15 cellular contexts compared by ENCODE assay signal in genomic region chr10:18279202-18279601, GRCh38.
DNase-seq lines count a peak whose midpoint lies in the region; ATAC-seq and TF ChIP-seq lines count a peak whose summit lies in the region.
"Had no signal": no experiment of that assay in that cellular context is flagged by ENCODE, and none has a peak within 500 bp of the region (broad histone marks: within the 10 kb centered on the region; RNA-seq: fewer than 3 reads in every experiment).

No MANE protein-coding gene starts in this region.

- H3K9me3 ChIP-seq in SK-N-SH (no peaks in the 10 kb centered on the region), body of pancreas (no peaks in the 10 kb centered on the region)
- H3K9me3 ChIP-seq: suprapubic skin had no signal

- H3F3A ChIP-seq in SK-N-SH (replicated peaks; ENCODE audit: insufficient read depth): no peaks in the 10 kb centered on the region

- H3K36me3 ChIP-seq in SK-N-SH (replicated peaks in 1 of 2; ENCODE audit: control insufficient read depth in 1 of 2, insufficient read depth in 2 of 2, low read length in 1 of 2): no peaks in the 10 kb centered on the region
- H3K36me3 ChIP-seq in body of pancreas (replicated peaks in 1 of 2; ENCODE audit: insufficient read depth in 1 of 2, low read depth in 2 of 2): no peaks in the 10 kb centered on the region
- H3K36me3 ChIP-seq: suprapubic skin had no signal

- no peak for TF ChIP-seq RAD21 in SK-N-SH (IDR thresholded peaks at IDR 0.05; ENCODE audit: low read length)

- H3K27me3 ChIP-seq in SK-N-SH (ENCODE audit: insufficient read depth) (no peaks in the 10 kb centered on the region), body of pancreas (no peaks in the 10 kb centered on the region)
- H3K27me3 ChIP-seq: suprapubic skin had no signal

- TF ChIP-seq CTCF in SK-N-SH (IDR thresholded peaks at IDR 0.05) (no peak), fibroblast of pulmonary artery (IDR thresholded peaks at IDR 0.05; ENCODE audit: low read length, missing control alignments) (no peak), body of pancreas (IDR thresholded peaks at IDR 0.05) (no peak)

- ATAC-seq in HG03196 (IDR thresholded peaks at IDR 0.05; ENCODE audit: unreplicated experiment) (no peak), body of pancreas (no peak)
- ATAC-seq: activated T-cell treated with anti-CD3 and anti-CD28 coated beads, Interleukin-2, amount 50 U/mL, for 4 hours; GM23338 had no signal

- no peaks in the 10 kb centered on the region for H3K9me2 ChIP-seq in SK-N-SH

- POLR2A ChIA-PET in SK-N-SH (lab: Yijun Ruan, JAX): no interaction called here

- WGBS in SK-N-SH (ENCODE audit: low lambda C conversion rate): 18% methylated on average over 4 of the region's 4 CpGs
- WGBS in body of pancreas, 2 donors: 56 to 59% methylated on average over 4 of the region's 4 CpGs

- CTCF ChIA-PET in SK-N-SH (lab: Yijun Ruan, JAX): no interaction called here

- no peak overlapping the region for H3K9ac ChIP-seq in SK-N-SH

- no peaks in the 10 kb centered on the region for H3K79me2 ChIP-seq in SK-N-SH (ENCODE audit: insufficient read depth)

- DNase-seq in A172 (ENCODE audit: low spot score): peak; percentile 54
- peak; percentile 63 for DNase-seq in HCEC 1CT
- no peak for DNase-seq in SK-N-SH
- peak; percentile 37 for DNase-seq in fibroblast of pulmonary artery (ENCODE audit: low read depth)
- DNase-seq in NCI-H2107 (lab: John Stamatoyannopoulos, UW): no peak
- no peak for DNase-seq in activated gamma-delta T cell treated with Interleukin-2 at 50 U/mL for 16 hours
- DNase-seq in body of pancreas: no peak
- DNase-seq: activated T-cell treated with anti-CD3 and anti-CD28 coated beads, Interleukin-2, amount 50 U/mL, for 4 hours; natural killer cell; NCI-H1436; NCI-H345 had no signal

- no peak overlapping the region for H2AFZ ChIP-seq in SK-N-SH (ENCODE audit: low read depth)
- H2AFZ ChIP-seq: GM23338 had no signal

- no peaks in the 10 kb centered on the region for H3K4me1 ChIP-seq in SK-N-SH (ENCODE audit: control insufficient read depth in 1 of 2, insufficient read depth in 2 of 2, low read depth in 1 of 2, low read length in 1 of 2)
- H3K4me1 ChIP-seq in body of pancreas: no peaks in the 10 kb centered on the region
- H3K4me1 ChIP-seq: suprapubic skin had no signal

- no peaks in the 10 kb centered on the region for H4K20me1 ChIP-seq in SK-N-SH (ENCODE audit: insufficient read depth)

- intact Hi-C loops in body of pancreas (cut with DNase I): no loop called here

- no peak for TF ChIP-seq POLR2A in body of pancreas (IDR thresholded peaks at IDR 0.05)

- H3K4me3 ChIP-seq in SK-N-SH (ENCODE audit: low read depth in 2 of 2, low read length in 1 of 2) (no peak overlapping the region), fibroblast of pulmonary artery (replicated peaks; ENCODE audit: low read depth, low read length) (no peak overlapping the region), body of pancreas (no peak overlapping the region)
- H3K4me3 ChIP-seq: GM23338, suprapubic skin had no signal

- no peak overlapping the region for H3K27ac ChIP-seq in SK-N-SH (ENCODE audit: low read depth in 2 of 2, low read length in 1 of 2)
- no peak overlapping the region for H3K27ac ChIP-seq in body of pancreas
- H3K27ac ChIP-seq: epithelial cell of prostate, suprapubic skin had no signal

- H3K4me2 ChIP-seq in SK-N-SH: no peak overlapping the region
- H3K4me2 ChIP-seq: GM23338 had no signal

- no peak for TF ChIP-seq EP300 in SK-N-SH (IDR thresholded peaks at IDR 0.05; ENCODE audit: borderline replicate concordance in 1 of 2, low read depth in 1 of 2, low read length in 1 of 2)

TF ChIP-seq in SK-N-SH, 30 proteins besides CTCF, POLR2A, EP300 and RAD21:
- no peak for TF ChIP-seq NFIC (IDR thresholded peaks at IDR 0.05; ENCODE audit: borderline replicate concordance)
- peak; percentile 23; the same call in 1 of the 2 replicates for TF ChIP-seq TCF12 (IDR thresholded peaks at IDR 0.05)
- TF ChIP-seq PBX3 (IDR thresholded peaks at IDR 0.05): peak; percentile 22; the same call in 1 of the 2 replicates
- TF ChIP-seq ZBTB33 (IDR thresholded peaks at IDR 0.05; ENCODE audit: borderline replicate concordance, low read depth): no peak
TF ChIP-seq in SK-N-SH: peak in this region for 2.

Comparison
In these comparisons a context has a peak if more than half of its experiments do, and no peak if none do; other contexts are left out.
1. DNase-seq: peak in A172 (single experiment), HCEC 1CT (single experiment) and fibroblast of pulmonary artery (single experiment); none in SK-N-SH (single experiment), NCI-H2107 (single experiment), activated gamma-delta T cell treated with Interleukin-2 at 50 U/mL for 16 hours (single experiment) and body of pancreas (0 of 4).